ENCODE assay signal across 8 cellular contexts in genomic region chr20:37344506-37345338, GRCh38. TPM values are rescaled to one million over a fixed set of nuclear protein-coding genes. Genes with fewer than 3 reads are reported as not detected.
DNase-seq lines count a peak whose midpoint lies in the region; ATAC-seq and TF ChIP-seq lines count a peak whose summit lies in the region.

No MANE protein-coding gene starts in this region.

- WGBS in esophagus squamous epithelium, 2 donors: 57 to 65% methylated on average over 6 of the region's 10 CpGs
- 76 to 89% methylated on average over 8 to 10 of the region's 10 CpGs for WGBS in testis, 2 donors

- DNase-seq in PC-3: peak; percentile 76
- DNase-seq in esophagus squamous epithelium (lab: John Stamatoyannopoulos, UW): no peak
- no peak for DNase-seq in NCI-H1694 treated with DMSO at 0.1 percent for 48 hours (lab: John Stamatoyannopoulos, UW)
- DNase-seq in testis: no peak

- intact Hi-C loops in PC-3 (cut with micrococcal nuclease) (loop anchor here (5.0 kb wide), 2 partner anchors 38 to 47 kb away; no protein-coding TSS in a partner anchor), esophagus squamous epithelium (cut with DNase I) (no loop called here), testis (cut with DNase I; ENCODE audit: low total_unique reads) (no loop called here)

- peaks cover 4% of the 10 kb centered on the region for H4K20me1 ChIP-seq in PC-3 (ENCODE audit: low read length)

- H3K4me3 ChIP-seq in PC-3 (ENCODE audit: low read length): peak overlapping the region; percentile 70
- peak overlapping the region; percentile 57 to 92 (median 86) for H3K4me3 ChIP-seq in esophagus squamous epithelium
- peak overlapping the region; percentile 64 for H3K4me3 ChIP-seq in rectal smooth muscle tissue (ENCODE audit: low read length)
- H3K4me3 ChIP-seq in testis: no peak overlapping the region

- H3F3A ChIP-seq in PC-3 (ENCODE audit: low read length, unreplicated experiment): no peaks in the 10 kb centered on the region

- peak overlapping the region; percentile 64 for H3K9ac ChIP-seq in PC-3 (ENCODE audit: low read length)
- H3K9ac ChIP-seq in rectal smooth muscle tissue (ENCODE audit: low read length): peak overlapping the region; percentile 45

- BruUV-seq in PC-3 (replicated peaks; lab: Mats Ljungman, UMichigan): no TSS peak

- TF ChIP-seq POLR2A in GM10847 (IDR thresholded peaks at IDR 0.05; ENCODE audit: extremely low read depth, insufficient read length) (peak; percentile 12), esophagus squamous epithelium (IDR thresholded peaks at IDR 0.05) (no peak), testis (IDR thresholded peaks at IDR 0.05) (no peak)

- no peaks in the 10 kb centered on the region for H3K27me3 ChIP-seq in PC-3 (ENCODE audit: low read length)
- peaks cover 0 to 19% (median 0%) of the 10 kb centered on the region in 4 donors for H3K27me3 ChIP-seq in esophagus squamous epithelium
- no peaks in the 10 kb centered on the region for H3K27me3 ChIP-seq in rectal smooth muscle tissue (ENCODE audit: control insufficient read depth, insufficient read depth, low read length)
- no peaks in the 10 kb centered on the region for H3K27me3 ChIP-seq in testis

- peak overlapping the region; percentile 81; the same call in 1 of the 2 replicates for H2AFZ ChIP-seq in PC-3 (ENCODE audit: low read length)

- H3K79me2 ChIP-seq in PC-3 (ENCODE audit: low read length): peaks cover 44% of the 10 kb centered on the region

- POLR2A ChIA-PET in PC-3 (lab: Charles Lee; ENCODE audit: unreplicated experiment): interaction anchor here (0.6 kb wide), 1 partner anchor 152 kb away, joined by 15 read pairs; no protein-coding TSS in a partner anchor

- no peaks in the 10 kb centered on the region for H3K9me2 ChIP-seq in PC-3 (replicated peaks; ENCODE audit: low read length)

- H3K4me1 ChIP-seq in PC-3 (ENCODE audit: insufficient read depth, low read length) (peaks cover 35% of the 10 kb centered on the region), esophagus squamous epithelium (peaks cover 22 to 64% (median 48%) of the 10 kb centered on the region in 3 donors), rectal smooth muscle tissue (ENCODE audit: control insufficient read depth, insufficient read depth, low read length) (peaks cover 7% of the 10 kb centered on the region), testis (peaks cover 50% of the 10 kb centered on the region)

- H3K36me3 ChIP-seq in PC-3 (ENCODE audit: low read depth, low read length): no peaks in the 10 kb centered on the region
- peaks cover 0 to 4% (median 0%) of the 10 kb centered on the region in 3 donors for H3K36me3 ChIP-seq in esophagus squamous epithelium
- no peaks in the 10 kb centered on the region for H3K36me3 ChIP-seq in rectal smooth muscle tissue (ENCODE audit: control insufficient read depth, insufficient read depth, low read length)
- no peaks in the 10 kb centered on the region for H3K36me3 ChIP-seq in testis (ENCODE audit: low read depth, missing control alignments)

- H3K27ac ChIP-seq in PC-3 (ENCODE audit: low read length) (peak overlapping the region; percentile 27; the same call in 1 of the 2 replicates), esophagus squamous epithelium (peak overlapping the region; percentile 92 to 97 (median 94)), rectal smooth muscle tissue (ENCODE audit: low read depth, low read length) (peak overlapping the region; percentile 78), testis (peak overlapping the region in 1 of 2 donors; percentile 16)

- peak; percentile 4; the same call in 1 of the 2 replicates for ATAC-seq in PC-3
- no peak for ATAC-seq in HG02798 (IDR thresholded peaks at IDR 0.05; ENCODE audit: poor library complexity, unreplicated experiment)
- ATAC-seq in HG03354 (IDR thresholded peaks at IDR 0.05; ENCODE audit: poor library complexity, severe bottlenecking, unreplicated experiment): no peak

- TF ChIP-seq CTCF in PC-3 (conservative IDR thresholded peaks at IDR 0.05; ENCODE audit: low read depth, low read length): no peak
- no peak for TF ChIP-seq CTCF in esophagus squamous epithelium (IDR thresholded peaks at IDR 0.05)
- TF ChIP-seq CTCF in testis (IDR thresholded peaks at IDR 0.05): no peak

- H3K9me3 ChIP-seq in PC-3 (ENCODE audit: low read length) (no peaks in the 10 kb centered on the region), esophagus squamous epithelium (no peaks in the 10 kb centered on the region), testis (no peaks in the 10 kb centered on the region)

- peak overlapping the region; percentile 88 for H3K4me2 ChIP-seq in PC-3 (ENCODE audit: low read length)

- CTCF ChIA-PET in PC-3 (lab: Charles Lee): interaction anchor here (0.6 to 1.1 kb wide), 3 partner anchors 40 to 149 kb away, joined by 4 to 10 read pairs (median 8); no protein-coding TSS in a partner anchor

RNA-seq across cellular contexts. Expression of gene SRC, which starts 1.2 kb away (rescaled TPM):
- total RNA-seq in PC-3 (2014; rRNA removed): 55.6 and 82.1 TPM in 2 replicates
- total RNA-seq in esophagus squamous epithelium: 10 to 100 TPM; 32.4 to 46.5 (median 39.0) TPM
- 100 to 1,000 TPM; 143 to 179 TPM for total RNA-seq in testis
- 90.3 TPM for polyA plus RNA-seq in testis (ENCODE audit: insufficient read depth, low read depth, low replicate concordance)

RNA-seq across cellular contexts. Expression of gene MANBAL, which starts 55.3 kb away (rescaled TPM):
- total RNA-seq in PC-3 (2014; rRNA removed) (21.9 and 27.5 TPM in 2 replicates), esophagus squamous epithelium (10 to 100 TPM; 19.6 to 30.9 (median 27.3) TPM), testis (10 to 100 TPM; 42.4 to 68.4 TPM)
- 92.4 TPM for polyA plus RNA-seq in testis (ENCODE audit: insufficient read depth, low read depth, low replicate concordance)

Comparison
In these comparisons a context has a peak if more than half of its experiments do, and no peak if none do; other contexts are left out.
1. H3K4me3 ChIP-seq: peak in PC-3 (single experiment), esophagus squamous epithelium (4 of 4) and rectal smooth muscle tissue (single experiment); none in testis (0 of 2).